In genomic region chr3:50337175-50337861, GRCh38 we compare ENCODE assay signal across 8 cellular contexts. TPM values are rescaled to one million over a fixed set of nuclear protein-coding genes. Genes with fewer than 3 reads are reported as not detected.
DNase-seq lines count a peak whose midpoint lies in the region; ATAC-seq, FAIRE-seq and TF ChIP-seq lines count a peak whose summit lies in the region.

No MANE protein-coding gene starts in this region.

- H3K27ac ChIP-seq in caudate nucleus (ENCODE audit: low read depth, low read length) = peak overlapping the region; percentile 98

- intact Hi-C loops in activated B cell treated with CpG ODN at 0.5 μM for 24 hours (cut with micrococcal nuclease) = loop anchor here (1.0 to 2.0 kb wide), 4 partner anchors 9 to 38 kb away; partner anchors contain the start of genes HYAL3, NAA80, TMEM115 and TUSC2

- ATAC-seq in GM19023 (IDR thresholded peaks at IDR 0.05; ENCODE audit: unreplicated experiment) (peak; percentile 74), HG03196 (IDR thresholded peaks at IDR 0.05; ENCODE audit: unreplicated experiment) (peak; percentile 77), activated B cell treated with CpG ODN at 0.5 μM for 24 hours (ENCODE audit: low read depth) (peak; percentile 83)

- peak overlapping the region; percentile 98 for H3K27ac Mint-ChIP-seq in activated B cell treated with CpG ODN at 0.5 μM for 24 hours

- no peaks in the 10 kb centered on the region for H3K27me3 Mint-ChIP-seq in activated B cell treated with CpG ODN at 0.5 μM for 24 hours

- no peaks in the 10 kb centered on the region for H3K9me3 Mint-ChIP-seq in activated B cell treated with CpG ODN at 0.5 μM for 24 hours

- peak; percentile 89 for FAIRE-seq in islet of Langerhans (lab: Jason Lieb, UNC)

- CTCF ChIA-PET in activated B cell treated with CpG ODN at 0.5 μM for 24 hours (lab: Charles Lee) = interaction anchor here (0.7 to 3.8 kb wide), 8 partner anchors 9 to 143 kb away, joined by 3 to 16 read pairs (median 6); partner anchors contain the start of genes CYB561D2, HYAL2, HYAL3 and NAA80

- peak overlapping the region; percentile 95 for H3K4me3 Mint-ChIP-seq in activated B cell treated with CpG ODN at 0.5 μM for 24 hours

- H3K36me3 Mint-ChIP-seq in activated B cell treated with CpG ODN at 0.5 μM for 24 hours (ENCODE audit: low read depth) = peaks cover 20% of the 10 kb centered on the region

- H3K4me3 ChIP-seq in AG09309 (ENCODE audit: control insufficient read depth, low read depth, low read length) = peak overlapping the region; percentile 90

- TF ChIP-seq CTCF in AG09309 (IDR thresholded peaks at IDR 0.05; ENCODE audit: control insufficient read depth, insufficient read depth, low read depth, low read length, missing control alignments) (no peak), activated B cell treated with CpG ODN at 0.5 μM for 24 hours (IDR thresholded peaks at IDR 0.05) (no peak)

- DNase-seq in AG09309 (ENCODE audit: low read depth) (peak; percentile 98), NCI-H226 (peak; percentile 87), activated B cell treated with CpG ODN at 0.5 μM for 24 hours (peak; percentile 90), caudate nucleus (lab: John Stamatoyannopoulos, UW) (peak; percentile 70 to 99 (median 96))
- peak; percentile 91 to 97 for DNase-seq in stimulated activated CD4-positive, alpha-beta T cell treated with anti-CD3 and anti-CD28 coated beads, Interleukin-12 subunit alpha, Interleukin-12 subunit beta, amount 100 ng/mL, for 24 hours (ENCODE audit: low read depth in 2 of 2)

- POLR2A ChIA-PET in activated B cell treated with CpG ODN at 0.5 μM for 24 hours (lab: Charles Lee) = interaction anchor here (0.5 to 6.5 kb wide), 35 partner anchors 8 to 1835 kb away, joined by 3 to 195 read pairs (median 5); partner anchors contain the start of genes C3orf18, CISH, CYB561D2 and DCAF1

- peaks cover 66% of the 10 kb centered on the region for H3K4me1 Mint-ChIP-seq in activated B cell treated with CpG ODN at 0.5 μM for 24 hours

RNA-seq across cellular contexts. Expression of gene RASSF1, which starts 3.3 kb away (rescaled TPM):
- 34.0 and 38.0 TPM in 2 replicates for total RNA-seq in activated B cell treated with CpG ODN at 0.5 μM for 24 hours

RNA-seq across cellular contexts. Expression of gene ZMYND10, which starts 8.2 kb away (rescaled TPM):
- 0.61 and 0.64 TPM in 2 replicates for total RNA-seq in activated B cell treated with CpG ODN at 0.5 μM for 24 hours

RNA-seq across cellular contexts. Expression of gene TUSC2, which starts 9.3 kb away (rescaled TPM):
- 32.2 and 33.4 TPM in 2 replicates for total RNA-seq in activated B cell treated with CpG ODN at 0.5 μM for 24 hours

RNA-seq across cellular contexts. Expression of gene NPRL2, which starts 13.3 kb away (rescaled TPM):
- total RNA-seq in activated B cell treated with CpG ODN at 0.5 μM for 24 hours = 23.6 and 26.4 TPM in 2 replicates

RNA-seq across cellular contexts. Expression of gene CYB561D2, which starts 13.3 kb away (rescaled TPM):
- 22.9 and 26.0 TPM in 2 replicates for total RNA-seq in activated B cell treated with CpG ODN at 0.5 μM for 24 hours

Comparison
In these comparisons a context has a peak if more than half of its experiments do, and no peak if none do; other contexts are left out.
1. Peak in every context shown above with its lines: DNase-seq, ATAC-seq, H3K4me3 ChIP-seq and H3K27ac ChIP-seq.